Comparison of ENCODE assay signal across 9 cellular contexts in the genomic region with DNA sequence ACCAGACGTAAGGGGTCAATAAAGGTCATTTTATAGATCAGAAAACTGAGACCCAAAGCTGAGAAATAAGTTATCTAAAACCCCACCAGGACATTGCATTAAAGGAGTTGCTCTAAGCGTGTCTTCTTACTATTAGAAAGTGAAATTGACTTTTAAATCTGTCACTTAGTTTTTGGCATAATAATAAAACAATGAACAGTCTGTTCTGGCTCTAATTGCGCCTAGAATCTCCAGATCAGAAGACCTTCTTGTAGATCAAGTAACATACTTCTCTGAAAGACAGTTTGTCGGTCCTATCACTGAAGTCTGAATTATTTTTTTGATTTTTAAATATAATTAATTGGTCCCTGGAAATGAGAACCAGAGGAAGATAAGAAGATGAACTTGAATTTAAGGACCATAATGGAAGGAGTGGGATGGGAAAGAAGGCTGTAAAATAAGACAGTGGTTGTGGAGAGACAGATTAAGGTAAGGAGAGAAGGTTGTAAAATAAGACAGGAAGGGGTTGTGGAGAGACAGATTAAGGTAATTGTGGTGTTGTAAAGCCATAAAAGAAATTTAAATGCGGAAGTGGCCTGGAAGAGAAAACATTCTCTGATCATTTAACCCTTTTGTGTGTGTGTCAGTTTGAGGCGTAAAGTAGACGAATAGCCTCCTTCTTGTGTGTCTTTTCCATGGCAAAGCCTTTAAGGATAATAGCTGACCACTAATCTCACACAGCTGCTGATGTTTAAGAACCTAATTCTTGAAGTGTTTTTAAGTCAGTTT. TPM values are rescaled to one million over a fixed set of nuclear protein-coding genes. Genes with fewer than 3 reads are reported as not detected.
A peak's percentile ranks its signal among the peaks of the same experiment; 100 is the strongest.
DNase-seq lines count a peak whose midpoint lies in the region; ATAC-seq and TF ChIP-seq lines count a peak whose summit lies in the region.
"Had no signal": no experiment of that assay in that cellular context is flagged by ENCODE, and none has a peak within 500 bp of the region (broad histone marks: within the 10 kb centered on the region; RNA-seq: fewer than 3 reads in every experiment).

No MANE protein-coding gene starts in this region.

- no peak for ATAC-seq in HG03354 (IDR thresholded peaks at IDR 0.05; ENCODE audit: poor library complexity, severe bottlenecking, unreplicated experiment)

- peaks cover 4% of the 10 kb centered on the region for H3K9me3 Mint-ChIP-seq in neural progenitor cell
- H3K9me3 Mint-ChIP-seq: neural crest cell had no signal

- H3K27ac ChIP-seq in breast epithelium (peak overlapping the region; percentile 26), neural progenitor cell (peak overlapping the region; percentile 7)

- no peak overlapping the region for H3K9ac ChIP-seq in neural progenitor cell

- no peak overlapping the region for H3K27ac Mint-ChIP-seq in neural progenitor cell

- H4K20me1 ChIP-seq in neural progenitor cell (ENCODE audit: low read depth), result peaks cover 100% of the 10 kb centered on the region

- H2AFZ ChIP-seq in neural progenitor cell (replicated peaks), result no peak overlapping the region

- H3K4me1 Mint-ChIP-seq in neural progenitor cell, result peaks cover 41% of the 10 kb centered on the region

- H3K4me2 ChIP-seq in neural progenitor cell, result peak overlapping the region; percentile 56

- CTCF ChIA-PET in GM10248 (lab: Yijun Ruan, JAX), result interaction anchor here (0.9 to 4.2 kb wide), 5 partner anchors 9 to 67 kb away, joined by 3 to 24 read pairs (median 4); no protein-coding TSS in a partner anchor

- peaks cover 10% of the 10 kb centered on the region for H3K36me3 Mint-ChIP-seq in neural progenitor cell

- peak overlapping the region; percentile 39; the same call in 1 of the 2 replicates for H3K4me3 ChIP-seq in GM12864 (ENCODE audit: low read depth, low read length)
- H3K4me3 ChIP-seq in breast epithelium, result peak overlapping the region; percentile 20 to 34 (median 23)
- no peak overlapping the region for H3K4me3 ChIP-seq in neural progenitor cell

- DNase-seq in GM12864 (ENCODE audit: low read depth), result no peak
- peak; percentile 52 for DNase-seq in NCI-H69 (lab: John Stamatoyannopoulos, UW)
- no peak for DNase-seq in breast epithelium (ENCODE audit: low spot score in 2 of 2)
- DNase-seq in neural progenitor cell (ENCODE audit: low spot score), result peak; percentile 57
- no peak for DNase-seq in stimulated activated CD4-positive, alpha-beta T cell treated with anti-CD3 and anti-CD28 coated beads, Interleukin-4, amount 100 ng/mL, for 4 hours
- DNase-seq in AG08396 (ENCODE audit: low spot score), result no peak
- DNase-seq in GM10248 (ENCODE audit: extremely low spot score), result no peak

- H3K4me3 Mint-ChIP-seq in neural progenitor cell, result no peak overlapping the region

- TF ChIP-seq POLR2A in breast epithelium (IDR thresholded peaks at IDR 0.05), result no peak

- intact Hi-C loops in breast epithelium (cut with DNase I; ENCODE audit: low total_unique reads), result no loop called here

- H3K36me3 ChIP-seq in breast epithelium (no peaks in the 10 kb centered on the region), neural progenitor cell (no peaks in the 10 kb centered on the region)

- H3K79me2 ChIP-seq in neural progenitor cell (ENCODE audit: low read depth), result peaks cover 100% of the 10 kb centered on the region

- H3K9me3 ChIP-seq in breast epithelium (no peaks in the 10 kb centered on the region), neural progenitor cell (ENCODE audit: low read depth) (no peaks in the 10 kb centered on the region)

- H3F3A ChIP-seq in neural progenitor cell (ENCODE audit: low read depth), result peaks cover 40% of the 10 kb centered on the region

- H3K4me1 ChIP-seq in breast epithelium (peaks cover 3 to 55% of the 10 kb centered on the region in 2 donors), neural progenitor cell (peaks cover 82% of the 10 kb centered on the region)

- no peaks in the 10 kb centered on the region for H3K27me3 Mint-ChIP-seq in neural progenitor cell (ENCODE audit: insufficient read depth, low read depth)

- POLR2A ChIA-PET in GM10248 (lab: Yijun Ruan, JAX), result no interaction called here

- H3K27me3 ChIP-seq in breast epithelium (no peaks in the 10 kb centered on the region), neural progenitor cell (no peaks in the 10 kb centered on the region)

- TF ChIP-seq CTCF in GM12864 (IDR thresholded peaks at IDR 0.05; ENCODE audit: low read depth, low read length, missing control alignments) (no peak), breast epithelium (IDR thresholded peaks at IDR 0.05) (no peak), neural progenitor cell (IDR thresholded peaks at IDR 0.05) (no peak), GM10248 (IDR thresholded peaks at IDR 0.05; ENCODE audit: control extremely low read depth, extremely low read depth, low read depth, missing control alignments) (no peak)

RNA-seq across cellular contexts. Expression of a gene that starts 20.0 kb away (rescaled TPM):
- total RNA-seq in breast epithelium (10 to 100 TPM; 24.0 to 41.6 (median 40.3) TPM), neural progenitor cell (ENCODE audit: low replicate concordance) (31.6 and 58.9 TPM in 2 replicates)

Comparison
In these comparisons a context has a peak if more than half of its experiments do, and no peak if none do; other contexts are left out.
1. DNase-seq: peak in NCI-H69 (single experiment) and neural progenitor cell (single experiment); none in GM12864 (single experiment), breast epithelium (0 of 2), stimulated activated CD4-positive, alpha-beta T cell treated with anti-CD3 and anti-CD28 coated beads, Interleukin-4, amount 100 ng/mL, for 4 hours (0 of 2), AG08396 (single experiment) and GM10248 (single experiment).